1 cellular context compared by ENCODE assay signal in the genomic region with DNA sequence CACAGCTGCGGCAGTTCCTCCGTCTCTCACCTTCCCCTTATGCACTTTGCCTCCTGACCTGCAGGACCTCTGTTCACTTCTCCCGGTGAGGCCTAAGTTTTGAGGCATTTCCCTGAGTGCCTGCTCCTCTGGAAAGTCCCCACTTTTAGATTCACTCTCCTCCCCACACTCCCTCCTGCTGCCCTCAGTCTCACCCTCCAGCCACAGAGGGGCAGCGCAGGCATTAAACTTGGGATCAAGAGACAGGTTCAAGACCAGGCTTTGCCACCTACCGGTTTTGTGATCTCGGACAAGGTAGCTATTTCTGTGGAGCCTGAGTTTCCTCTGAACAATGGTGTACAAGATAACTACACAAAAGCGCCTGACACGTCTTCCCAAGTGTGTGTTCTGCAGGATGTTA.
TF ChIP-seq lines count a peak whose summit lies in the region.

No MANE protein-coding gene starts in this region.

TF ChIP-seq in WTC11, 78 proteins besides CTCF, POLR2A, EP300 and RAD21 (continued from another document):
- TF ChIP-seq, protein P1, sequence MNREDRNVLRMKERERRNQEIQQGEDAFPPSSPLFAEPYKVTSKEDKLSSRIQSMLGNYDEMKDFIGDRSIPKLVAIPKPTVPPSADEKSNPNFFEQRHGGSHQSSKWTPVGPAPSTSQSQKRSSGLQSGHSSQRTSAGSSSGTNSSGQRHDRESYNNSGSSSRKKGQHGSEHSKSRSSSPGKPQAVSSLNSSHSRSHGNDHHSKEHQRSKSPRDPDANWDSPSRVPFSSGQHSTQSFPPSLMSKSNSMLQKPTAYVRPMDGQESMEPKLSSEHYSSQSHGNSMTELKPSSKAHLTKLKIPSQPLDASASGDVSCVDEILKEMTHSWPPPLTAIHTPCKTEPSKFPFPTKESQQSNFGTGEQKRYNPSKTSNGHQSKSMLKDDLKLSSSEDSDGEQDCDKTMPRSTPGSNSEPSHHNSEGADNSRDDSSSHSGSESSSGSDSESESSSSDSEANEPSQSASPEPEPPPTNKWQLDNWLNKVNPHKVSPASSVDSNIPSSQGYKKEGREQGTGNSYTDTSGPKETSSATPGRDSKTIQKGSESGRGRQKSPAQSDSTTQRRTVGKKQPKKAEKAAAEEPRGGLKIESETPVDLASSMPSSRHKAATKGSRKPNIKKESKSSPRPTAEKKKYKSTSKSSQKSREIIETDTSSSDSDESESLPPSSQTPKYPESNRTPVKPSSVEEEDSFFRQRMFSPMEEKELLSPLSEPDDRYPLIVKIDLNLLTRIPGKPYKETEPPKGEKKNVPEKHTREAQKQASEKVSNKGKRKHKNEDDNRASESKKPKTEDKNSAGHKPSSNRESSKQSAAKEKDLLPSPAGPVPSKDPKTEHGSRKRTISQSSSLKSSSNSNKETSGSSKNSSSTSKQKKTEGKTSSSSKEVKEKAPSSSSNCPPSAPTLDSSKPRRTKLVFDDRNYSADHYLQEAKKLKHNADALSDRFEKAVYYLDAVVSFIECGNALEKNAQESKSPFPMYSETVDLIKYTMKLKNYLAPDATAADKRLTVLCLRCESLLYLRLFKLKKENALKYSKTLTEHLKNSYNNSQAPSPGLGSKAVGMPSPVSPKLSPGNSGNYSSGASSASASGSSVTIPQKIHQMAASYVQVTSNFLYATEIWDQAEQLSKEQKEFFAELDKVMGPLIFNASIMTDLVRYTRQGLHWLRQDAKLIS (CRISPR knock-in tag; IDR thresholded peaks at IDR 0.05; ENCODE audit: borderline replicate concordance) = no peak
- TF ChIP-seq TEAD4 (CRISPR knock-in tag; IDR thresholded peaks at IDR 0.05) = no peak
- TF ChIP-seq ATF1 (CRISPR knock-in tag; IDR thresholded peaks at IDR 0.05) = no peak
- TF ChIP-seq ZNF317 (CRISPR knock-in tag; IDR thresholded peaks at IDR 0.05; ENCODE audit: borderline replicate concordance, low read depth) = no peak
- no peak for TF ChIP-seq RORB (CRISPR knock-in tag; IDR thresholded peaks at IDR 0.05)
- no peak for TF ChIP-seq ZNF416 (CRISPR knock-in tag; IDR thresholded peaks at IDR 0.05)
- no peak for TF ChIP-seq PRRX2 (CRISPR knock-in tag; IDR thresholded peaks at IDR 0.05)
- TF ChIP-seq ZNF219 (CRISPR knock-in tag; IDR thresholded peaks at IDR 0.05; ENCODE audit: borderline replicate concordance) = no peak
TF ChIP-seq in WTC11: peak in this region for 0.
